Comparison of ENCODE assay signal across 8 cellular contexts in the genomic region with DNA sequence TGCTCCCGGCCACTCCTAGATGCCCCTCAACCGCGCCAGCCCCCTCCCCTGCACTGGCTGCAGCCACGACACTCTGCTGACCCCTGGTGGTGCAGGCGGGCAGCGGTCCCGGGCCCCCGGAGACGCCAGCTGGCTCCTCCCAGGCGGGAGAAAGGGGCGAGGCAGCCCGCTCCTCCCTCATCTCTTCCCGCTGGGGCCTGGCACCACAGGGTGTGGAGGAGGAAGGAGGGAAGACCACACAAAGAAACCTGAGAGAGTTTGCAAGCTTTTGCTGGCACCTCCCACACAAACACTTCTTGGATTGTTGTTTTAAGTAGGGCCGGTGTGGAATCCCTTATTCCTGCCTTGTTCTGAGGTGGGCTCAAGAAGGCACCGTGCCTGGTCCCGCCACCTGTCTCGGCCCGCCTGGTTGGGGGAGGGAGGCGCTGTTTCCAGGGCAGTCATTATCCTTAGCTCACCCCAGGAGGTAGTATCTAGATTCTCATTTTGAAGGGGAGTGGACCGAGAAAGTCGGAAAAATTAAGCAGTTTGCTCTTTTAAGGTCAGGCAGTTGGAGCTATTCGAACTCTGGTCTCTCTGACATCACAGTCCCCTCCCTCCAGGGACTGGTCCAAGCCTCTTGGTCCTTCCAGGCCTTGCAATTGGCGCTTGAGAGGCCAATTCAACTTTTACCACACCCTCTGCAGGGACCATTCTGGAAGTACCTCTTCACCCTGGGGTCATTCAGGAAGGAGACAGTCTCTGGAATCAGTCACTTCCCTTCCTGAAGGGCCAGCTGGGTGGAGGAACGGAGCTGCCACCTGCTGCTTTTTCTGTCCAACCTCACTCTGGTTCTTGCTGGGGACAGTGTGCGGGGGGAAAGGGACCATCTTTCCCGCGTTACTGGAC. TPM values are rescaled to one million over a fixed set of nuclear protein-coding genes. Genes with fewer than 3 reads are reported as not detected.
DNase-seq lines count a peak whose midpoint lies in the region; ATAC-seq and TF ChIP-seq lines count a peak whose summit lies in the region.

No MANE protein-coding gene starts in this region.

- H3K9ac ChIP-seq in Karpas-422 (ENCODE audit: low read length) = peak overlapping the region; percentile 97

- H2AFZ ChIP-seq in Karpas-422 (ENCODE audit: low read length) = peak overlapping the region; percentile 93

- no peaks in the 10 kb centered on the region for H3K27me3 Mint-ChIP-seq in activated T-cell treated with anti-CD3 and anti-CD28 coated beads, Interleukin-2, amount 50 U/mL, for 72 hours (ENCODE audit: low read depth)
- no peaks in the 10 kb centered on the region for H3K27me3 Mint-ChIP-seq in stimulated activated memory B cell treated with anti-CD40 and anti-IgM and Interleukin-4, amounts not matched to agents 10 μg/mL and 1 μg/mL and 100 μg/mL, for 72 hours

- TF ChIP-seq CTCF in esophagus muscularis mucosa (IDR thresholded peaks at IDR 0.05) = peak in 2 of 3 experiments; percentile 93 to 95

- H3K79me2 ChIP-seq in Karpas-422 (ENCODE audit: low read length) = peaks cover 26% of the 10 kb centered on the region

- H3K27me3 ChIP-seq in Karpas-422 (ENCODE audit: low read length) = no peaks in the 10 kb centered on the region
- no peaks in the 10 kb centered on the region for H3K27me3 ChIP-seq in esophagus muscularis mucosa

- H3K4me1 ChIP-seq in Karpas-422 (ENCODE audit: low read length) = peaks cover 58% of the 10 kb centered on the region
- H3K4me1 ChIP-seq in esophagus muscularis mucosa = peaks cover 57 to 80% (median 72%) of the 10 kb centered on the region in 4 donors

- H3K36me3 ChIP-seq in Karpas-422 (ENCODE audit: insufficient read depth, low read length) = no peaks in the 10 kb centered on the region
- H3K36me3 ChIP-seq in esophagus muscularis mucosa = no peaks in the 10 kb centered on the region

- intact Hi-C loops in esophagus muscularis mucosa (cut with DNase I) = no loop called here

- H3K27ac Mint-ChIP-seq in activated T-cell treated with anti-CD3 and anti-CD28 coated beads, Interleukin-2, amount 50 U/mL, for 72 hours = no peak overlapping the region
- H3K27ac Mint-ChIP-seq in stimulated activated memory B cell treated with anti-CD40 and anti-IgM and Interleukin-4, amounts not matched to agents 10 μg/mL and 1 μg/mL and 100 μg/mL, for 72 hours = peak overlapping the region; percentile 73

- H3K4me3 Mint-ChIP-seq in activated T-cell treated with anti-CD3 and anti-CD28 coated beads, Interleukin-2, amount 50 U/mL, for 72 hours = peak overlapping the region; percentile 89 to 95
- H3K4me3 Mint-ChIP-seq in stimulated activated memory B cell treated with anti-CD40 and anti-IgM and Interleukin-4, amounts not matched to agents 10 μg/mL and 1 μg/mL and 100 μg/mL, for 72 hours = peak overlapping the region; percentile 78

- DNase-seq in DMS79 (lab: John Stamatoyannopoulos, UW) = peak; percentile 89
- peak; percentile 92 for DNase-seq in Karpas-422
- peak; percentile 88 to 91 for DNase-seq in activated T-cell treated with anti-CD3 and anti-CD28 coated beads, Interleukin-2, amount 50 U/mL, for 72 hours
- DNase-seq in esophagus muscularis mucosa (ENCODE audit: extremely low spot score) = peak; percentile 96
- peak; percentile 91 for DNase-seq in myocyte (ENCODE audit: low read depth)

- H3K9me2 ChIP-seq in Karpas-422 (replicated peaks; ENCODE audit: insufficient read depth, low read length) = no peaks in the 10 kb centered on the region

- peak overlapping the region; percentile 89 for H3K27ac ChIP-seq in Karpas-422 (ENCODE audit: low read length)
- H3K27ac ChIP-seq in esophagus muscularis mucosa (replicated peaks in 1 of 4) = peak overlapping the region; percentile 83 to 92 (median 86)

- H3K9me3 ChIP-seq in Karpas-422 (ENCODE audit: low read length) = no peaks in the 10 kb centered on the region
- H3K9me3 ChIP-seq in esophagus muscularis mucosa = no peaks in the 10 kb centered on the region

- no peaks in the 10 kb centered on the region for H3K9me3 Mint-ChIP-seq in activated T-cell treated with anti-CD3 and anti-CD28 coated beads, Interleukin-2, amount 50 U/mL, for 72 hours
- no peaks in the 10 kb centered on the region for H3K9me3 Mint-ChIP-seq in stimulated activated memory B cell treated with anti-CD40 and anti-IgM and Interleukin-4, amounts not matched to agents 10 μg/mL and 1 μg/mL and 100 μg/mL, for 72 hours

- peaks cover 38% of the 10 kb centered on the region for H4K20me1 ChIP-seq in Karpas-422 (ENCODE audit: insufficient read depth, low read depth, low read length)

- 21% methylated on average over 22 of the region's 27 CpGs for WGBS in esophagus muscularis mucosa

- peak; percentile 47 to 48 for ATAC-seq in activated T-cell treated with anti-CD3 and anti-CD28 coated beads, Interleukin-2, amount 50 U/mL, for 72 hours (replicated peaks in 1 of 2)
- peak; percentile 58 for ATAC-seq in stimulated activated memory B cell treated with anti-CD40 and anti-IgM and Interleukin-4, amounts not matched to agents 10 μg/mL and 1 μg/mL and 100 μg/mL, for 72 hours
- no peak for ATAC-seq in GM21825 (IDR thresholded peaks at IDR 0.05; ENCODE audit: unreplicated experiment)

- H3K4me1 Mint-ChIP-seq in activated T-cell treated with anti-CD3 and anti-CD28 coated beads, Interleukin-2, amount 50 U/mL, for 72 hours (ENCODE audit: low read depth) = peaks cover 58% of the 10 kb centered on the region
- H3K4me1 Mint-ChIP-seq in stimulated activated memory B cell treated with anti-CD40 and anti-IgM and Interleukin-4, amounts not matched to agents 10 μg/mL and 1 μg/mL and 100 μg/mL, for 72 hours = peaks cover 61% of the 10 kb centered on the region

- H3K36me3 Mint-ChIP-seq in activated T-cell treated with anti-CD3 and anti-CD28 coated beads, Interleukin-2, amount 50 U/mL, for 72 hours (ENCODE audit: insufficient read depth in 2 of 2) = no peaks in the 10 kb centered on the region
- H3K36me3 Mint-ChIP-seq in stimulated activated memory B cell treated with anti-CD40 and anti-IgM and Interleukin-4, amounts not matched to agents 10 μg/mL and 1 μg/mL and 100 μg/mL, for 72 hours = no peaks in the 10 kb centered on the region

- no peak for TF ChIP-seq POLR2A in esophagus muscularis mucosa (IDR thresholded peaks at IDR 0.05; ENCODE audit: low read depth)

- H3K4me2 ChIP-seq in Karpas-422 (ENCODE audit: low read depth, low read length, poor library complexity, severe bottlenecking) = peak overlapping the region; percentile 97

- no peak for TF ChIP-seq EP300 in esophagus muscularis mucosa (IDR thresholded peaks at IDR 0.05)

- peak overlapping the region; percentile 94 for H3K4me3 ChIP-seq in Karpas-422 (ENCODE audit: low read length)
- peak overlapping the region; percentile 38 to 99 (median 85) for H3K4me3 ChIP-seq in esophagus muscularis mucosa

TF ChIP-seq in PFSK-1, 5 proteins besides CTCF, POLR2A, EP300 and RAD21 (continues in another document):
- TF ChIP-seq SIN3A (IDR thresholded peaks at IDR 0.05; ENCODE audit: borderline replicate concordance, insufficient read depth, low read length) = peak; percentile 29; the same call in 1 of the 2 replicates

RNA-seq across cellular contexts. Expression of a gene that starts 1.0 kb away (rescaled TPM):
- total RNA-seq in Karpas-422 (2014; rRNA removed; shearing (Covaris generic); ENCODE audit: low replicate concordance) = 3.5 and 10.9 TPM in 2 replicates
- 47.1 TPM for polyA plus RNA-seq in PFSK-1 (2012; ENCODE audit: insufficient read length, low read depth)
- 10 to 100 TPM in 1 of 2 donors, 1 to 10 TPM in 1; 7.9 to 13.5 TPM for total RNA-seq in activated T-cell treated with anti-CD3 and anti-CD28 coated beads, Interleukin-2, amount 50 U/mL, for 72 hours
- total RNA-seq in esophagus muscularis mucosa (10 to 100 TPM in 3 of 4 donors, 1 to 10 TPM in 1; 8.0 to 16.1 (median 13.4) TPM), myocyte (29.1 and 41.2 TPM in 2 replicates)
- 13.0 TPM for polyA plus RNA-seq in myocyte (2012)

RNA-seq across cellular contexts. Expression of a gene that starts 2.5 kb away (rescaled TPM):
- total RNA-seq in Karpas-422 (2014; rRNA removed; shearing (Covaris generic); ENCODE audit: low replicate concordance) = 58.7 and 71.5 TPM in 2 replicates
- 123 TPM for polyA plus RNA-seq in PFSK-1 (2012; ENCODE audit: insufficient read length, low read depth)
- total RNA-seq in activated T-cell treated with anti-CD3 and anti-CD28 coated beads, Interleukin-2, amount 50 U/mL, for 72 hours = 10 to 100 TPM; 45.0 to 47.4 TPM
- total RNA-seq in esophagus muscularis mucosa (10 to 100 TPM; 28.7 to 50.4 (median 39.9) TPM), myocyte (64.7 and 71.2 TPM in 2 replicates)
- 37.5 TPM for polyA plus RNA-seq in myocyte (2012)

RNA-seq across cellular contexts. Expression of a gene that starts 23.5 kb away (rescaled TPM):
- total RNA-seq in Karpas-422 (2014; rRNA removed; shearing (Covaris generic); ENCODE audit: low replicate concordance) = 43.8 and 122 TPM in 2 replicates
- 74.6 TPM for polyA plus RNA-seq in PFSK-1 (2012; ENCODE audit: insufficient read length, low read depth)
- 100 to 1,000 TPM in 1 of 2 donors, 10 to 100 TPM in 1; 77.4 to 103 TPM for total RNA-seq in activated T-cell treated with anti-CD3 and anti-CD28 coated beads, Interleukin-2, amount 50 U/mL, for 72 hours
- total RNA-seq in esophagus muscularis mucosa (10 to 100 TPM; 40.9 to 72.6 (median 55.7) TPM), myocyte (44.3 and 46.7 TPM in 2 replicates)
- polyA plus RNA-seq in myocyte (2012) = 38.4 TPM

RNA-seq across cellular contexts. Expression of a gene that starts 25.1 kb away (rescaled TPM):
- total RNA-seq in Karpas-422 (2014; rRNA removed; shearing (Covaris generic); ENCODE audit: low replicate concordance) = 9.0 and 17.4 TPM in 2 replicates
- polyA plus RNA-seq in PFSK-1 (2012; ENCODE audit: insufficient read length, low read depth) = 2.8 TPM
- 1 to 10 TPM; 7.4 to 7.7 TPM for total RNA-seq in activated T-cell treated with anti-CD3 and anti-CD28 coated beads, Interleukin-2, amount 50 U/mL, for 72 hours
- total RNA-seq in esophagus muscularis mucosa = 10 to 100 TPM in 3 of 4 donors, 1 to 10 TPM in 1; 6.8 to 18.3 (median 11.9) TPM
- 7.9 and 8.5 TPM in 2 replicates for total RNA-seq in myocyte
- 7.7 TPM for polyA plus RNA-seq in myocyte (2012)

RNA-seq across cellular contexts. Expression of a gene that starts 30.7 kb away (rescaled TPM):
- 0.79 and 1.8 TPM in 2 replicates for total RNA-seq in Karpas-422 (2014; rRNA removed; shearing (Covaris generic); ENCODE audit: low replicate concordance)
- 9.6 TPM for polyA plus RNA-seq in PFSK-1 (2012; ENCODE audit: insufficient read length, low read depth)
- 10 to 100 TPM; 10.4 to 13.9 TPM for total RNA-seq in activated T-cell treated with anti-CD3 and anti-CD28 coated beads, Interleukin-2, amount 50 U/mL, for 72 hours
- total RNA-seq in esophagus muscularis mucosa (10 to 100 TPM; 43.7 to 67.7 (median 46.9) TPM), myocyte (254 and 269 TPM in 2 replicates)
- 102 TPM for polyA plus RNA-seq in myocyte (2012)
